Comparison of ENCODE assay signal across 8 cellular contexts in genomic region chr20:35883778-35884540, GRCh38.
DNase-seq lines count a peak whose midpoint lies in the region; ATAC-seq lines count a peak whose summit lies in the region.

No MANE protein-coding gene starts in this region.

- H3K4me3 ChIP-seq in stomach smooth muscle (ENCODE audit: low read length in 2 of 2) = peak overlapping the region in 1 of 2 donors; percentile 71

- peak; percentile 45 for DNase-seq in COLO668 (lab: John Stamatoyannopoulos, UW; ENCODE audit: unreplicated experiment)
- peak; percentile 100 for DNase-seq in HT1080 (ENCODE audit: low read depth)
- DNase-seq in RPMI8226 = peak; percentile 63
- peak; percentile 11 for DNase-seq in activated T-helper 9 cell treated with anti-CD3 and anti-CD28 coated beads, Interleukin-2, amount 50 U/mL, for 16 hours (ENCODE audit: low read depth)
- peak; percentile 99 for DNase-seq in fibroblast of the conjunctiva (ENCODE audit: low read depth)
- DNase-seq in non-pigmented ciliary epithelial cell (ENCODE audit: low read depth) = peak; percentile 100

- H3K9ac ChIP-seq in stomach smooth muscle (ENCODE audit: low read length in 2 of 2) = peak overlapping the region; percentile 61 to 80

- no peaks in the 10 kb centered on the region for H3K27me3 ChIP-seq in stomach smooth muscle (ENCODE audit: control insufficient read depth in 1 of 2, insufficient read depth in 2 of 2, low read length in 2 of 2)

- H3K4me1 ChIP-seq in stomach smooth muscle (ENCODE audit: control insufficient read depth, insufficient read depth, low read length) = peaks cover 19% of the 10 kb centered on the region

- peak overlapping the region; percentile 88 for H3K27ac ChIP-seq in stomach smooth muscle (ENCODE audit: low read length)

- no peaks in the 10 kb centered on the region for H3K9me3 ChIP-seq in stomach smooth muscle (ENCODE audit: control insufficient read depth in 2 of 2, low read length in 2 of 2)

- no peak for ATAC-seq in HG03354 (IDR thresholded peaks at IDR 0.05; ENCODE audit: poor library complexity, severe bottlenecking, unreplicated experiment)

- H3K36me3 ChIP-seq in stomach smooth muscle (ENCODE audit: control insufficient read depth in 2 of 2, insufficient read depth in 2 of 2, low read length in 2 of 2) = no peaks in the 10 kb centered on the region

Comparison
In these comparisons a context has a peak if more than half of its experiments do, and no peak if none do; other contexts are left out.
1. DNase-seq: peak in every context shown above with its lines; median percentile 100 in HT1080; 100 in non-pigmented ciliary epithelial cell; 99 in fibroblast of the conjunctiva; 63 in RPMI8226; 45 in COLO668; 11 in activated T-helper 9 cell treated with anti-CD3 and anti-CD28 coated beads, Interleukin-2, amount 50 U/mL, for 16 hours.